ENCODE assay signal across 8 cellular contexts in genomic region chr16:2157480-2158261, GRCh38. TPM values are rescaled to one million over a fixed set of nuclear protein-coding genes. Genes with fewer than 3 reads are reported as not detected.
DNase-seq lines count a peak whose midpoint lies in the region; ATAC-seq and TF ChIP-seq lines count a peak whose summit lies in the region.

No MANE protein-coding gene starts in this region.

- peak overlapping the region in 4 of 10 donors; percentile 18 to 73 (median 60) for H3K27ac Mint-ChIP-seq in naive thymus-derived CD8-positive, alpha-beta T cell

- intact Hi-C loops in colonic mucosa (cut with DNase I): no loop called here

- peaks cover 0 to 8% (median 0%) of the 10 kb centered on the region in 3 donors for H3K36me3 Mint-ChIP-seq in naive thymus-derived CD8-positive, alpha-beta T cell

- peaks cover 85% of the 10 kb centered on the region for H3K79me2 ChIP-seq in Loucy (ENCODE audit: insufficient read depth, low read length)

- in situ Hi-C loops in brain microvascular endothelial cell (cut with HindIII; ENCODE audit: low pct_ligation_motif_present, low sequenced_read_pairs): no loop called here

- H3K27ac ChIP-seq in colonic mucosa (peak overlapping the region; percentile 51), brain microvascular endothelial cell (no peak overlapping the region)

- H3K4me3 ChIP-seq in Loucy (ENCODE audit: low read length, poor library complexity, severe bottlenecking): peak overlapping the region; percentile 87
- H3K4me3 ChIP-seq in colonic mucosa: no peak overlapping the region
- H3K4me3 ChIP-seq in brain microvascular endothelial cell (ENCODE audit: low read depth, low read length): no peak overlapping the region

- ATAC-seq in naive thymus-derived CD8-positive, alpha-beta T cell: no peak
- ATAC-seq in GM19351 (IDR thresholded peaks at IDR 0.05; ENCODE audit: unreplicated experiment) (no peak), GM18870 (IDR thresholded peaks at IDR 0.05; ENCODE audit: unreplicated experiment) (no peak)

- no peaks in the 10 kb centered on the region for H3F3A ChIP-seq in Loucy (ENCODE audit: low read depth)

- no peaks in the 10 kb centered on the region for H3K9me3 ChIP-seq in Loucy (ENCODE audit: insufficient read depth, low read depth, low read length)
- no peaks in the 10 kb centered on the region for H3K9me3 ChIP-seq in colonic mucosa

- TF ChIP-seq CTCF in Loucy (conservative IDR thresholded peaks at IDR 0.05; ENCODE audit: low read length): no peak
- TF ChIP-seq CTCF in colonic mucosa (IDR thresholded peaks at IDR 0.05): no peak
- TF ChIP-seq CTCF in brain microvascular endothelial cell (IDR thresholded peaks at IDR 0.05; ENCODE audit: low read depth, low read length, missing control alignments): no peak

- peaks cover 22 to 60% (median 53%) of the 10 kb centered on the region in 4 donors for H3K4me1 Mint-ChIP-seq in naive thymus-derived CD8-positive, alpha-beta T cell

- H3K9me3 Mint-ChIP-seq in naive thymus-derived CD8-positive, alpha-beta T cell: no peaks in the 10 kb centered on the region

- H3K36me3 ChIP-seq in Loucy (ENCODE audit: insufficient read depth, low read length) (no peaks in the 10 kb centered on the region), colonic mucosa (no peaks in the 10 kb centered on the region), brain microvascular endothelial cell (replicated peaks) (peaks cover 22% of the 10 kb centered on the region)

- H4K20me1 ChIP-seq in Loucy (ENCODE audit: insufficient read depth, low read length, poor library complexity, severe bottlenecking): peaks cover 28% of the 10 kb centered on the region

- DNase-seq in AG20443 (ENCODE audit: low spot score) (peak; percentile 27), colonic mucosa (peak; percentile 70), AG08395 (ENCODE audit: low spot score) (no peak), brain microvascular endothelial cell (no peak)
- no peak for DNase-seq in naive thymus-derived CD8-positive, alpha-beta T cell

- H3K27me3 ChIP-seq in Loucy (ENCODE audit: insufficient read depth, low read length, poor library complexity, severe bottlenecking) (peaks cover 4% of the 10 kb centered on the region), colonic mucosa (no peaks in the 10 kb centered on the region), brain microvascular endothelial cell (replicated peaks) (no peaks in the 10 kb centered on the region)

- H3K9me2 ChIP-seq in Loucy (replicated peaks; ENCODE audit: low read depth, low read length): no peaks in the 10 kb centered on the region

- H3K9ac ChIP-seq in Loucy (ENCODE audit: low read depth, low read length, poor library complexity, severe bottlenecking): peak overlapping the region; percentile 82
- H3K9ac ChIP-seq in colonic mucosa (ENCODE audit: low read depth in 2 of 2, low read length in 2 of 2): peak overlapping the region; percentile 26 to 74

- no peak overlapping the region for H2AFZ ChIP-seq in Loucy (ENCODE audit: low read length)

- peaks cover 5% of the 10 kb centered on the region for H3K4me1 ChIP-seq in Loucy (ENCODE audit: insufficient read depth, low read length, poor library complexity, severe bottlenecking)
- H3K4me1 ChIP-seq in colonic mucosa: peaks cover 55% of the 10 kb centered on the region

- H3K27me3 Mint-ChIP-seq in naive thymus-derived CD8-positive, alpha-beta T cell: no peaks in the 10 kb centered on the region

- POLR2A ChIA-PET in naive thymus-derived CD8-positive, alpha-beta T cell (lab: Charles Lee): no interaction called here

- peak overlapping the region in 8 of 10 donors; percentile 27 to 95 (median 90) for H3K4me3 Mint-ChIP-seq in naive thymus-derived CD8-positive, alpha-beta T cell

- H3K4me2 ChIP-seq in Loucy (ENCODE audit: low read depth, low read length, poor library complexity, severe bottlenecking): peak overlapping the region; percentile 78

RNA-seq across cellular contexts. Expression of gene TRAF7, which starts 2.1 kb away (rescaled TPM):
- total RNA-seq in colonic mucosa: 100 to 1,000 TPM; 102 to 131 TPM
- total RNA-seq in naive thymus-derived CD8-positive, alpha-beta T cell: 10 to 100 TPM; 32.3 to 39.5 TPM
- 1 to 10 TPM; 3.5 to 8.8 (median 4.3) TPM for polyA plus RNA-seq in naive thymus-derived CD8-positive, alpha-beta T cell

RNA-seq across cellular contexts. Expression of gene RAB26, which starts 9.2 kb away (rescaled TPM):
- 10 to 100 TPM; 18.2 to 24.5 TPM for total RNA-seq in colonic mucosa
- total RNA-seq in naive thymus-derived CD8-positive, alpha-beta T cell: not detected
- polyA plus RNA-seq in naive thymus-derived CD8-positive, alpha-beta T cell: 1 to 10 TPM in 1 of 3 donors, under 1 TPM in 2; 0.27 to 1.2 (median 0.94) TPM

RNA-seq across cellular contexts. Expression of gene PKD1, which starts 22.0 kb away (rescaled TPM):
- total RNA-seq in colonic mucosa: 10 to 100 TPM; 48.2 to 83.5 TPM
- 100 to 1,000 TPM; 131 to 134 TPM for total RNA-seq in naive thymus-derived CD8-positive, alpha-beta T cell
- polyA plus RNA-seq in naive thymus-derived CD8-positive, alpha-beta T cell: 1 to 10 TPM; 3.5 to 9.9 (median 4.8) TPM

RNA-seq across cellular contexts. Expression of gene CASKIN1, which starts 38.7 kb away (rescaled TPM):
- under 1 TPM; 0.07 to 0.27 TPM for total RNA-seq in colonic mucosa
- total RNA-seq in naive thymus-derived CD8-positive, alpha-beta T cell: under 1 TPM; 0.08 to 0.13 TPM
- not detected for polyA plus RNA-seq in naive thymus-derived CD8-positive, alpha-beta T cell

RNA-seq across cellular contexts. Expression of gene MLST8, which starts 47.6 kb away (rescaled TPM):
- total RNA-seq in colonic mucosa: 10 to 100 TPM; 26.5 to 53.5 TPM
- total RNA-seq in naive thymus-derived CD8-positive, alpha-beta T cell: 10 to 100 TPM; 49.3 to 53.2 TPM
- 10 to 100 TPM; 29.9 to 40.4 (median 30.1) TPM for polyA plus RNA-seq in naive thymus-derived CD8-positive, alpha-beta T cell

Comparison
In these comparisons a context has a peak if more than half of its experiments do, and no peak if none do; other contexts are left out.
1. DNase-seq: peak in AG20443 (single experiment) and colonic mucosa (single experiment); none in naive thymus-derived CD8-positive, alpha-beta T cell (0 of 10), AG08395 (single experiment) and brain microvascular endothelial cell (single experiment).
2. RNA of gene RAB26, which starts 9.2 kb away (total RNA-seq): 18.2 to 24.5 TPM in colonic mucosa; not detected in naive thymus-derived CD8-positive, alpha-beta T cell; every median in the first group is over 10 times any median in the second.